In genomic region chr10:113407218-113407617, GRCh38 we compare ENCODE assay signal across 28 cellular contexts.
"Had no signal": no experiment of that assay in that cellular context is flagged by ENCODE, and none has a peak within 500 bp of the region (broad histone marks: within the 10 kb centered on the region; RNA-seq: fewer than 3 reads in every experiment).

No MANE protein-coding gene starts in this region.

- H3K4me1 Mint-ChIP-seq: nephron; stimulated activated effector memory CD8-positive, alpha-beta T cell treated with anti-CD3 and anti-CD28 coated beads, Interleukin-12 subunit alpha, Interleukin-12 subunit beta, amount 100 ng/mL, for 72 hours; stimulated activated naive B cell treated with anti-CD40 and anti-IgM and Interleukin-4, amounts not matched to agents 10 μg/mL and 1 μg/mL and 100 μg/mL, for 72 hours had no signal

- H3K27ac ChIP-seq: neural progenitor cell, ovary, parathyroid adenoma, psoas muscle, right lobe of liver, sigmoid colon, stomach, thoracic aorta, thyroid gland, tibial nerve, upper lobe of left lung, vagina had no signal

- H3K4me3 Mint-ChIP-seq: natural killer cell; nephron; neural progenitor cell; stimulated activated effector memory CD8-positive, alpha-beta T cell treated with anti-CD3 and anti-CD28 coated beads, Interleukin-12 subunit alpha, Interleukin-12 subunit beta, amount 100 ng/mL, for 72 hours; stimulated activated naive B cell treated with anti-CD40 and anti-IgM and Interleukin-4, amounts not matched to agents 10 μg/mL and 1 μg/mL and 100 μg/mL, for 72 hours; stimulated activated naive CD8-positive, alpha-beta T cell treated with anti-CD3 and anti-CD28 coated beads, Interleukin-15, Interleukin-2, amounts not matched to agents 100 ng/mL and 50 ng/mL, for 24 hours had no signal

- H3K4me2 ChIP-seq: neural progenitor cell had no signal

- H3K36me3 Mint-ChIP-seq: natural killer cell; neural progenitor cell; stimulated activated effector memory CD8-positive, alpha-beta T cell treated with anti-CD3 and anti-CD28 coated beads, Interleukin-12 subunit alpha, Interleukin-12 subunit beta, amount 100 ng/mL, for 72 hours; stimulated activated naive B cell treated with anti-CD40 and anti-IgM and Interleukin-4, amounts not matched to agents 10 μg/mL and 1 μg/mL and 100 μg/mL, for 72 hours had no signal

- DNase-seq: natural killer cell; occipital lobe; ovary; posterior cingulate gyrus; psoas muscle; right cardiac atrium; right lobe of liver; sigmoid colon; small intestine; stimulated activated CD4-positive, alpha-beta T cell treated with anti-CD3 and anti-CD28 coated beads, Interleukin-15, amount 100 ng/mL, for 24 hours; stimulated activated CD4-positive, alpha-beta T cell treated with anti-CD3 and anti-CD28 coated beads, Interleukin-2, amount 100 ng/mL, for 24 hours; stimulated activated CD4-positive, alpha-beta T cell treated with anti-CD3 and anti-CD28 coated beads, Interleukin-2, amount 100 ng/mL, for 48 hours; stimulated activated CD4-positive, alpha-beta T cell treated with anti-CD3 and anti-CD28 coated beads, Interleukin-4, amount 100 ng/mL, for 24 hours; stimulated activated naive B cell treated with anti-CD40 and anti-IgM and Interleukin-4, amounts not matched to agents 10 μg/mL and 1 μg/mL and 100 μg/mL, for 72 hours; stimulated activated naive CD4-positive, alpha-beta T cell treated with Interleukin-2 at 50 U/mL for 16 hours; stomach; thyroid gland; trophoblast cell; upper lobe of left lung had no signal

- H3K9me3 ChIP-seq: ovary, psoas muscle, right lobe of liver, sigmoid colon, stomach, thoracic aorta, thyroid gland, tibial nerve, upper lobe of left lung, vagina had no signal

- H3K4me1 ChIP-seq: parathyroid adenoma, psoas muscle, right lobe of liver, sigmoid colon, stomach, thyroid gland, tibial nerve, upper lobe of left lung, vagina had no signal

- H3K9ac ChIP-seq: neural progenitor cell, parathyroid adenoma had no signal

- H3K27ac Mint-ChIP-seq: natural killer cell; nephron; neural progenitor cell; progenitor cell of endocrine pancreas; stimulated activated effector memory CD8-positive, alpha-beta T cell treated with anti-CD3 and anti-CD28 coated beads, Interleukin-12 subunit alpha, Interleukin-12 subunit beta, amount 100 ng/mL, for 72 hours; stimulated activated naive B cell treated with anti-CD40 and anti-IgM and Interleukin-4, amounts not matched to agents 10 μg/mL and 1 μg/mL and 100 μg/mL, for 72 hours; stimulated activated naive CD8-positive, alpha-beta T cell treated with anti-CD3 and anti-CD28 coated beads, Interleukin-15, Interleukin-2, amounts not matched to agents 100 ng/mL and 50 ng/mL, for 24 hours had no signal

- H3K27me3 ChIP-seq: neural progenitor cell, ovary, right lobe of liver, sigmoid colon, stomach, thyroid gland, tibial nerve, upper lobe of left lung, vagina had no signal

- H2AFZ ChIP-seq: neural progenitor cell, parathyroid adenoma had no signal

- ATAC-seq: psoas muscle; right cardiac atrium; right lobe of liver; stimulated activated effector memory CD8-positive, alpha-beta T cell treated with anti-CD3 and anti-CD28 coated beads, Interleukin-12 subunit alpha, Interleukin-12 subunit beta, amount 100 ng/mL, for 72 hours; stimulated activated naive B cell treated with anti-CD40 and anti-IgM and Interleukin-4, amounts not matched to agents 10 μg/mL and 1 μg/mL and 100 μg/mL, for 72 hours had no signal

- H3K9me3 Mint-ChIP-seq: natural killer cell; neural progenitor cell; stimulated activated effector memory CD8-positive, alpha-beta T cell treated with anti-CD3 and anti-CD28 coated beads, Interleukin-12 subunit alpha, Interleukin-12 subunit beta, amount 100 ng/mL, for 72 hours; stimulated activated naive B cell treated with anti-CD40 and anti-IgM and Interleukin-4, amounts not matched to agents 10 μg/mL and 1 μg/mL and 100 μg/mL, for 72 hours; stimulated activated naive CD8-positive, alpha-beta T cell treated with anti-CD3 and anti-CD28 coated beads, Interleukin-15, Interleukin-2, amounts not matched to agents 100 ng/mL and 50 ng/mL, for 24 hours had no signal

- H3K79me2 ChIP-seq: parathyroid adenoma had no signal
